13 cellular contexts compared by ENCODE assay signal in the genomic region with DNA sequence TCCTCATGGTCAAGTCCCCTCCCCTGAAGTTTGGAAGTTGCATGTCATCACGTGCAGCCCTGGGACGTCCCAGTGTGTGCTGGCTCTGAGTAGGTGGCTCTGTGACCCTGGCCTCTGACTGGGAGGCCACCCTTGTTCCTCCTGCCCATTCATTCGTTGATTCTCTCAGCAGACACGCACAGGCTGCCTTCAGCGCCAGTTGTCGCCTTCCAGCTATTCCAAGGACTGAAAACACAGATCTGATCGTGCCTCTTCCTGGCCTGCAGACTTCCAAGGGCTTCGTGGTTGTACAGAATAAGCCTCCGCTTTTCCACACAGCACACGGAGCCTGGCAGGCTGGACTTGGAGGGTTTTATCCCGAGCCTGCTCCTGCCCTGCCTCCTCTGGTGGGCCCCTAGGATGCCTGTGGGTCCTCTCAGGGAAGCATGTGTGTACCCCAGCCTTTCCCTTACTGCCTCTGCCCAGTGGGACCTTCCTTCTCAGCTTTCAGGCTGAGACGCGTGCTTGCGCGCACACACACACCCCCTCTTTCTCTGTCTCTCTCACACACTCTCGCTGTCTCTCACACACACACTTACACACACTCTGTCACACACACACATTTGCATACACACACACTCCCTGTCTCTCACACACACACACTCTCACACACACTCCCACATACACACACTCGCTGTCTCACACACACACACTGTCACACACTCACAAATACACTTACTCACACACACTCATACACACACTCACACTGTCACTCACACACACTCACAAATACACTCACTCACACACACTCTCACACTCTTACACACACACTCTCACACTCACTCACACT. TPM values are rescaled to one million over a fixed set of nuclear protein-coding genes. Genes with fewer than 3 reads are reported as not detected.
DNase-seq lines count a peak whose midpoint lies in the region; ATAC-seq and TF ChIP-seq lines count a peak whose summit lies in the region.
"Had no signal": no experiment of that assay in that cellular context is flagged by ENCODE, and none has a peak within 500 bp of the region (broad histone marks: within the 10 kb centered on the region; RNA-seq: fewer than 3 reads in every experiment).

No MANE protein-coding gene starts in this region.

- intact Hi-C loops in A673 (cut with micrococcal nuclease; ENCODE audit: unreplicated experiment): loop anchor here (10.0 kb wide), 1 partner anchor 415 kb away; no protein-coding TSS in a partner anchor
- intact Hi-C loops in CD8-positive, alpha-beta T cell (cut with DNase I, micrococcal nuclease): no loop called here

- H3K4me1 ChIP-seq in A673 (ENCODE audit: insufficient read depth, low read length, poor library complexity, severe bottlenecking): peaks cover 49% of the 10 kb centered on the region
- H3K4me1 ChIP-seq in HUES6 (ENCODE audit: control insufficient read depth, insufficient read depth, low read length): peaks cover 57% of the 10 kb centered on the region
- H3K4me1 ChIP-seq in CD8-positive, alpha-beta T cell (ENCODE audit: insufficient read depth, low read length): no peaks in the 10 kb centered on the region
- H3K4me1 ChIP-seq: parathyroid adenoma had no signal

- DNase-seq in A673 (ENCODE audit: low spot score): peak; percentile 46
- no peak for DNase-seq in caudate nucleus (lab: John Stamatoyannopoulos, UW)
- no peak for DNase-seq in superior temporal gyrus (ENCODE audit: extremely low spot score)
- DNase-seq in NCI-H774 (lab: John Stamatoyannopoulos, UW): no peak
- no peak for DNase-seq in CD8-positive, alpha-beta T cell
- DNase-seq: activated CD4-positive, alpha-beta T cell treated with anti-CD3 and anti-CD28 coated beads, Interleukin-2, amount 10 ng/mL, durations not matched to agents 7 days and 5 days; colonic mucosa; left lung; NCI-H82 had no signal

- peak overlapping the region; percentile 5 for H3K9ac ChIP-seq in HUES6 (ENCODE audit: low read length)
- H3K9ac ChIP-seq: parathyroid adenoma had no signal

- peak overlapping the region; percentile 5 to 62 (median 24) for H3K27ac Mint-ChIP-seq in nephron
- no peak overlapping the region for H3K27ac Mint-ChIP-seq in CD8-positive, alpha-beta T cell
- H3K27ac Mint-ChIP-seq: activated CD4-positive, alpha-beta T cell treated with anti-CD3 and anti-CD28 coated beads, Interleukin-2, amount 10 ng/mL, durations not matched to agents 7 days and 5 days had no signal

- no TSS peak for BruUV-seq in A673 (replicated peaks; lab: Mats Ljungman, UMichigan)

- CTCF ChIA-PET in A673 (lab: Charles Lee): no interaction called here
- CTCF ChIA-PET in CD8-positive, alpha-beta T cell (lab: Charles Lee): no interaction called here

- peaks cover 51% of the 10 kb centered on the region for H3K4me1 Mint-ChIP-seq in nephron
- no peaks in the 10 kb centered on the region for H3K4me1 Mint-ChIP-seq in CD8-positive, alpha-beta T cell (ENCODE audit: low read depth)
- H3K4me1 Mint-ChIP-seq: activated CD4-positive, alpha-beta T cell treated with anti-CD3 and anti-CD28 coated beads, Interleukin-2, amount 10 ng/mL, durations not matched to agents 7 days and 5 days had no signal

- POLR2A ChIA-PET in A673 (lab: Charles Lee; ENCODE audit: low non-redundant PET): no interaction called here
- POLR2A ChIA-PET in CD8-positive, alpha-beta T cell (lab: Charles Lee): no interaction called here

- peak overlapping the region; percentile 30 for H3K4me3 ChIP-seq in A673 (ENCODE audit: low read depth, low read length, poor library complexity, severe bottlenecking)
- peak overlapping the region; percentile 24; the same call in 1 of the 2 replicates for H3K4me3 ChIP-seq in HUES6 (ENCODE audit: low read depth, low read length)
- no peak overlapping the region for H3K4me3 ChIP-seq in CD8-positive, alpha-beta T cell (ENCODE audit: low read depth, low read length)
- H3K4me3 ChIP-seq: colonic mucosa, left lung had no signal

- H3K27me3 Mint-ChIP-seq in nephron (ENCODE audit: low read depth): peaks cover 8% of the 10 kb centered on the region
- H3K27me3 Mint-ChIP-seq in CD8-positive, alpha-beta T cell (ENCODE audit: low read depth): peaks cover 21% of the 10 kb centered on the region

- H3K9me3 ChIP-seq in A673 (ENCODE audit: low read depth, low read length, poor library complexity, severe bottlenecking) (no peaks in the 10 kb centered on the region), HUES6 (ENCODE audit: control insufficient read depth, insufficient read depth, low read depth, low read length) (no peaks in the 10 kb centered on the region)
- H3K9me3 ChIP-seq in CD8-positive, alpha-beta T cell (ENCODE audit: low read length): no peaks in the 10 kb centered on the region
- H3K9me3 ChIP-seq: colonic mucosa, left lung had no signal

- H3K36me3 Mint-ChIP-seq in nephron (ENCODE audit: low read depth): peaks cover 13% of the 10 kb centered on the region
- no peaks in the 10 kb centered on the region for H3K36me3 Mint-ChIP-seq in CD8-positive, alpha-beta T cell

- no peaks in the 10 kb centered on the region for H3K9me3 Mint-ChIP-seq in nephron
- H3K9me3 Mint-ChIP-seq in CD8-positive, alpha-beta T cell: no peaks in the 10 kb centered on the region
- H3K9me3 Mint-ChIP-seq: activated CD4-positive, alpha-beta T cell treated with anti-CD3 and anti-CD28 coated beads, Interleukin-2, amount 10 ng/mL, durations not matched to agents 7 days and 5 days had no signal

- peak overlapping the region in 2 of 3 experiments; percentile 5 to 40 for H3K4me3 Mint-ChIP-seq in nephron
- H3K4me3 Mint-ChIP-seq in CD8-positive, alpha-beta T cell: no peak overlapping the region
- H3K4me3 Mint-ChIP-seq: activated CD4-positive, alpha-beta T cell treated with anti-CD3 and anti-CD28 coated beads, Interleukin-2, amount 10 ng/mL, durations not matched to agents 7 days and 5 days had no signal

- no peak for ATAC-seq in CD8-positive, alpha-beta T cell
- ATAC-seq in HG03342 (IDR thresholded peaks at IDR 0.05; ENCODE audit: unreplicated experiment): no peak
- ATAC-seq: left lung had no signal

- H3K27ac ChIP-seq in A673 (ENCODE audit: low read depth, low read length, poor library complexity, severe bottlenecking): peak overlapping the region; percentile 5
- no peak overlapping the region for H3K27ac ChIP-seq in HUES6 (ENCODE audit: low read depth, low read length)
- peak overlapping the region; percentile 17 for H3K27ac ChIP-seq in caudate nucleus (ENCODE audit: low read depth, low read length)
- H3K27ac ChIP-seq in CD8-positive, alpha-beta T cell (ENCODE audit: low read depth, low read length): no peak overlapping the region
- H3K27ac ChIP-seq: left lung, parathyroid adenoma had no signal

- TF ChIP-seq CTCF in A673 (conservative IDR thresholded peaks at IDR 0.05; ENCODE audit: low read depth, low read length) (no peak), nephron (IDR thresholded peaks at IDR 0.05; ENCODE audit: unreplicated experiment in 3 of 3) (no peak)
- TF ChIP-seq CTCF in CD8-positive, alpha-beta T cell (IDR thresholded peaks at IDR 0.05): no peak

- H3K27me3 ChIP-seq in A673 (replicated peaks; ENCODE audit: insufficient read depth, low read depth, low read length, poor library complexity) (no peaks in the 10 kb centered on the region), HUES6 (ENCODE audit: control insufficient read depth, insufficient read depth, low read length) (no peaks in the 10 kb centered on the region)
- no peaks in the 10 kb centered on the region for H3K27me3 ChIP-seq in CD8-positive, alpha-beta T cell (ENCODE audit: insufficient read depth, low read length)
- H3K27me3 ChIP-seq: colonic mucosa, left lung had no signal

- no peaks in the 10 kb centered on the region for H3K36me3 ChIP-seq in A673 (ENCODE audit: insufficient read depth, low read length, poor library complexity, severe bottlenecking)
- H3K36me3 ChIP-seq in HUES6 (ENCODE audit: control insufficient read depth, insufficient read depth, low read length): peaks cover 8% of the 10 kb centered on the region
- no peaks in the 10 kb centered on the region for H3K36me3 ChIP-seq in CD8-positive, alpha-beta T cell (ENCODE audit: insufficient read depth, low read length)
- H3K36me3 ChIP-seq: colonic mucosa, left lung had no signal

RNA-seq across cellular contexts. Expression of gene SH3BP4, which starts 17.7 kb away (rescaled TPM):
- total RNA-seq in A673 (2021): 19.5 and 19.9 TPM in 2 replicates
- under 1 TPM; 0.22 TPM for total RNA-seq in CD8-positive, alpha-beta T cell
- total RNA-seq: activated CD4-positive, alpha-beta T cell treated with anti-CD3 and anti-CD28 coated beads, Interleukin-2, amount 10 ng/mL, durations not matched to agents 7 days and 5 days had no signal

Comparison
In these comparisons a context has a peak if more than half of its experiments do, and no peak if none do; other contexts are left out.
1. H3K27ac ChIP-seq: peak in A673 (single experiment) and caudate nucleus (single experiment); none in HUES6 (single experiment) and CD8-positive, alpha-beta T cell (single experiment).
2. RNA of gene SH3BP4, which starts 17.7 kb away (total RNA-seq): 19.5 to 19.9 TPM in A673; 0.22 TPM in CD8-positive, alpha-beta T cell; every median in the first group is over 10 times any median in the second.